ENCODE assay signal across 18 cellular contexts in genomic region chr4:86220137-86220536, GRCh38.
DNase-seq lines count a peak whose midpoint lies in the region; ATAC-seq and TF ChIP-seq lines count a peak whose summit lies in the region.
"Had no signal": no experiment of that assay in that cellular context is flagged by ENCODE, and none has a peak within 500 bp of the region (broad histone marks: within the 10 kb centered on the region; RNA-seq: fewer than 3 reads in every experiment).

No MANE protein-coding gene starts in this region.

- H4K20me1 ChIP-seq in fibroblast of lung (ENCODE audit: control insufficient read depth, extremely low read depth, insufficient read depth, low read length) = no peaks in the 10 kb centered on the region

- no peak for ATAC-seq in SK-N-SH treated with all-trans-retinoic acid at 6 μM for 48 hours
- ATAC-seq: psoas muscle had no signal

- no peak overlapping the region for H2AFZ ChIP-seq in fibroblast of lung (ENCODE audit: low read length)

- no peak overlapping the region for H3K9ac ChIP-seq in fibroblast of lung (ENCODE audit: insufficient read depth, low read length)

- POLR2A ChIA-PET in HEK293 (lab: Yijun Ruan, JAX) = no interaction called here

- DNase-seq in fibroblast of lung (ENCODE audit: low read depth in 2 of 2) (peak; percentile 58 to 93), pulmonary artery endothelial cell (ENCODE audit: low read depth, low spot score) (peak; percentile 2), middle frontal gyrus (ENCODE audit: extremely low spot score, low spot score) (no peak), LoVo (ENCODE audit: low spot score) (no peak), mesenteric fat pad (ENCODE audit: low spot score) (no peak)
- no peak for DNase-seq in activated CD4-positive, alpha-beta T cell treated with anti-CD3 and anti-CD28 coated beads, Interleukin-2, amount 50 U/mL, for 48 hours
- DNase-seq: activated CD4-positive, alpha-beta T cell treated with anti-CD3 and anti-CD28 coated beads, Interleukin-2, amount 50 U/mL, for 4 hours; activated T-cell treated with anti-CD3 and anti-CD28 coated beads, Interleukin-2, amount 50 U/mL, for 24 hours; dorsolateral prefrontal cortex; GDM1; hippocampal formation; kidney glomerular epithelial cell; NCI-H187 treated with DMSO at 0.1 percent for 48 hours; psoas muscle; stimulated activated CD4-positive, alpha-beta T cell treated with anti-CD3 and anti-CD28 coated beads, Interleukin-12 subunit alpha, Interleukin-12 subunit beta, amount 100 ng/mL, for 4 hours; testis had no signal

- H3K79me2 ChIP-seq in fibroblast of lung (ENCODE audit: control insufficient read depth, insufficient read depth, low read length) = no peaks in the 10 kb centered on the region

- H3K36me3 ChIP-seq in HEK293 (ENCODE audit: control insufficient read depth in 2 of 2, insufficient read depth in 1 of 2, low read length in 2 of 2) = no peaks in the 10 kb centered on the region
- no peaks in the 10 kb centered on the region for H3K36me3 ChIP-seq in fibroblast of lung (ENCODE audit: control insufficient read depth, insufficient read depth, low read length)

- no peaks in the 10 kb centered on the region for H3K27me3 ChIP-seq in fibroblast of lung (ENCODE audit: control insufficient read depth, insufficient read depth, low read length)
- H3K27me3 ChIP-seq: dorsolateral prefrontal cortex, testis had no signal

- H3K27ac ChIP-seq in HEK293 (ENCODE audit: extremely low read depth, low read depth, low read length) (no peak overlapping the region), fibroblast of lung (ENCODE audit: insufficient read depth, low read length) (no peak overlapping the region)
- H3K27ac ChIP-seq: dorsolateral prefrontal cortex, psoas muscle, testis had no signal

- TF ChIP-seq CTCF in HEK293 (tag by site-specific recombination; IDR thresholded peaks at IDR 0.05) = no peak
- no peak for TF ChIP-seq CTCF in fibroblast of lung (conservative IDR thresholded peaks at IDR 0.05 in 1 of 2, IDR thresholded peaks at IDR 0.05 in 1 of 2; ENCODE audit: low read depth in 1 of 2, low read length in 2 of 2)

- H3K9me3 ChIP-seq in HEK293 (ENCODE audit: control insufficient read depth, insufficient read depth, low read depth, low read length) (no peaks in the 10 kb centered on the region), fibroblast of lung (ENCODE audit: control insufficient read depth, insufficient read depth, low read depth, low read length) (no peaks in the 10 kb centered on the region)
- H3K9me3 ChIP-seq: psoas muscle, testis had no signal

- H3K4me1 ChIP-seq in HEK293 (ENCODE audit: control insufficient read depth, insufficient read depth, low read length) (peaks cover 2% of the 10 kb centered on the region; the same call in 1 of the 2 replicates), fibroblast of lung (ENCODE audit: control insufficient read depth, extremely low read depth, insufficient read depth, low read length) (no peaks in the 10 kb centered on the region)
- H3K4me1 ChIP-seq: psoas muscle, testis had no signal

- H3K4me2 ChIP-seq in fibroblast of lung (ENCODE audit: extremely low read depth, insufficient read depth, low read length) = no peak overlapping the region

- CTCF ChIA-PET in HEK293 (lab: Yijun Ruan, JAX) = no interaction called here

- H3K4me3 ChIP-seq in HEK293 (ENCODE audit: low read depth, low read length) (no peak overlapping the region), fibroblast of lung (replicated peaks in 1 of 4; ENCODE audit: control extremely low read depth in 1 of 4, insufficient read depth in 1 of 4, low read depth in 3 of 4, low read length in 4 of 4) (no peak overlapping the region)
- H3K4me3 ChIP-seq: dorsolateral prefrontal cortex, psoas muscle, testis had no signal

TF ChIP-seq in HEK293, 187 proteins besides CTCF, POLR2A, EP300 and RAD21 (continues in another document):
- TF ChIP-seq ZNF114 (tag by site-specific recombination; IDR thresholded peaks at IDR 0.05) (no peak), ZFP3 (tag by site-specific recombination; IDR thresholded peaks at IDR 0.05; ENCODE audit: low read depth) (no peak), ZNF776 (tag by site-specific recombination; IDR thresholded peaks at IDR 0.05; ENCODE audit: borderline replicate concordance) (no peak), GLI4 (tag by site-specific recombination; IDR thresholded peaks at IDR 0.05) (no peak), ZNF600 (tag by site-specific recombination; IDR thresholded peaks at IDR 0.05) (no peak), HOXD13 (CRISPR knock-in tag; IDR thresholded peaks at IDR 0.05; ENCODE audit: borderline replicate concordance) (no peak), GLI2 (tag by site-specific recombination; IDR thresholded peaks at IDR 0.05; ENCODE audit: borderline replicate concordance, low read depth) (no peak), KLF8 (tag by site-specific recombination; IDR thresholded peaks at IDR 0.05) (no peak), ZNF692 (tag by site-specific recombination; IDR thresholded peaks at IDR 0.05) (no peak), ZNF223 (tag by site-specific recombination; IDR thresholded peaks at IDR 0.05) (no peak), PRDM6 (tag by site-specific recombination; IDR thresholded peaks at IDR 0.05) (peak; percentile 50; the same call in 1 of the 2 replicates)

TF ChIP-seq in SK-N-SH treated with all-trans-retinoic acid at 6 μM for 48 hours, 23 proteins besides CTCF, POLR2A, EP300 and RAD21:
- TF ChIP-seq ESRRG (CRISPR knock-in tag; IDR thresholded peaks at IDR 0.05) (no peak), ZC3H10 (CRISPR knock-in tag; IDR thresholded peaks at IDR 0.05) (0 out of 2 replicates have a peak, but pooled peaks have one; percentile 23), ZFP3 (CRISPR knock-in tag; IDR thresholded peaks at IDR 0.05) (no peak), PATZ1 (CRISPR knock-in tag; IDR thresholded peaks at IDR 0.05; ENCODE audit: borderline replicate concordance) (no peak), TOX (CRISPR knock-in tag; IDR thresholded peaks at IDR 0.05; ENCODE audit: borderline replicate concordance) (peak; percentile 72; the same call in 1 of the 2 replicates), ISL1 (CRISPR knock-in tag; IDR thresholded peaks at IDR 0.05) (peak; percentile 84), OSR1 (CRISPR knock-in tag; IDR thresholded peaks at IDR 0.05) (no peak)

Comparison
In these comparisons a context has a peak if more than half of its experiments do, and no peak if none do; other contexts are left out.
1. DNase-seq: peak in fibroblast of lung (2 of 2) and pulmonary artery endothelial cell (single experiment); none in middle frontal gyrus (single experiment), LoVo (single experiment), mesenteric fat pad (single experiment) and activated CD4-positive, alpha-beta T cell treated with anti-CD3 and anti-CD28 coated beads, Interleukin-2, amount 50 U/mL, for 48 hours (0 of 2).